Comparison of ENCODE assay signal across 1 cellular context in genomic region chr18:8946046-8946838, GRCh38.
TF ChIP-seq lines count a peak whose summit lies in the region.

No MANE protein-coding gene starts in this region.

TF ChIP-seq in GM23338, 12 proteins besides CTCF, POLR2A, EP300 and RAD21 (continued from another document):
- TF ChIP-seq REST (IDR thresholded peaks at IDR 0.05; ENCODE audit: unreplicated experiment) (no peak), STAT1 (IDR thresholded peaks at IDR 0.05; ENCODE audit: unreplicated experiment) (no peak), EZH2 (IDR thresholded peaks at IDR 0.05; ENCODE audit: low read depth, unreplicated experiment) (no peak)
TF ChIP-seq in GM23338: peak in this region for 0.
